In the genomic region with DNA sequence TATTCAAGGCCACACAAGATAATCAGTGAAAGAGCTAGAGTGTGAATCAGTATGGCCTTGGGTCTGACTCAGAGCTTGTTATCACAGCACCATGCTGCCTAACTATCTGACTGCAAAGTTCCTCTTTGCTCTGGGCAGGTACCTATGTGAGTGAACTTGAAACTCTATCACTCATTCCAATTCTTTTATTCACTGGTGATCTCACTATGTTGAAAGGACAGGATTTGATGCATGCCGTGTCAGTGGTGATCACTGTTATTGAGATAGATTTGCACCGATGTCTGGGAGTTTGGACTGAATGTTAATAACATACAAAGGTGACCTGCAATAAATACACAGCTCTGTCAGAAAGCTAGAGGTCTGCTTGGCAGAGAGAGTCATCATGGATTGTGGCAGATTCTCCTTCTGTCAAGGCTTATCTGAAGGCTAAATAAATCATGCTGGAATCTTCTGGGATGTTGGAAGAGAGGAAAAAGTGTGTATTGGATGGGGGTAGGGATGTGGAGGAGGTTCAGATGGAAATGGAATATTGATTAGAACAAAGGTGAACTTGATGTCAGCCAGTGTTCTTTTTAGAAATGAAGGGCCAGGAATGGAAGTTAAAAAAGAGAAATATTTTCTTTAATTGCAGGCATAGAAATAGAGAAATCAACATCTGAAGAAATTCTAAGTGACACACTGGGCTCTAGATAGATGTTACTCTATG, we compare ENCODE assay signal across 2 cellular contexts.
TF ChIP-seq lines count a peak whose summit lies in the region.

No MANE protein-coding gene starts in this region.

TF ChIP-seq in liver, 16 proteins besides CTCF, POLR2A, EP300 and RAD21:
- TF ChIP-seq HNF4A (conservative IDR thresholded peaks at IDR 0.05), result peak; percentile 47 to 60
- TF ChIP-seq RXRA (IDR thresholded peaks at IDR 0.05), result peak in 1 of 2 donors; percentile 18
- no peak for TF ChIP-seq NR2F2 (IDR thresholded peaks at IDR 0.05)
- TF ChIP-seq SP1 (IDR thresholded peaks at IDR 0.05), result peak; percentile 24
- TF ChIP-seq FOXA2 (IDR thresholded peaks at IDR 0.05), result no peak
- no peak for TF ChIP-seq REST (IDR thresholded peaks at IDR 0.05)

TF ChIP-seq in HepG2, 621 proteins besides CTCF, POLR2A, EP300 and RAD21:
- TF ChIP-seq ZC3H4 (CRISPR knock-in tag; IDR thresholded peaks at IDR 0.05; ENCODE audit: borderline replicate concordance) (no peak), ZNF607 (CRISPR knock-in tag; IDR thresholded peaks at IDR 0.05; ENCODE audit: borderline replicate concordance) (no peak), SMAD9 (CRISPR knock-in tag; IDR thresholded peaks at IDR 0.05) (no peak), ZBTB10 (CRISPR knock-in tag; IDR thresholded peaks at IDR 0.05; ENCODE audit: borderline replicate concordance) (no peak), KLF15 (CRISPR knock-in tag; IDR thresholded peaks at IDR 0.05; ENCODE audit: borderline replicate concordance) (no peak), FLYWCH1 (CRISPR knock-in tag; IDR thresholded peaks at IDR 0.05) (no peak), RARG (CRISPR knock-in tag; IDR thresholded peaks at IDR 0.05; ENCODE audit: low read depth) (no peak), HDAC1 (CRISPR knock-in tag; IDR thresholded peaks at IDR 0.05) (no peak), ZNF792 (CRISPR knock-in tag; IDR thresholded peaks at IDR 0.05) (no peak), ZNF280D (CRISPR knock-in tag; IDR thresholded peaks at IDR 0.05) (no peak), ZNF143 (CRISPR knock-in tag; IDR thresholded peaks at IDR 0.05) (no peak), HOXA5 (CRISPR knock-in tag; IDR thresholded peaks at IDR 0.05) (no peak), ZNF572 (CRISPR knock-in tag; IDR thresholded peaks at IDR 0.05) (no peak), ZBTB20 (CRISPR knock-in tag; IDR thresholded peaks at IDR 0.05; ENCODE audit: borderline replicate concordance, low read depth) (no peak), MAFK (conservative IDR thresholded peaks at IDR 0.05 in 1 of 2, IDR thresholded peaks at IDR 0.05 in 1 of 2; ENCODE audit: low read length in 2 of 2) (no peak), PITX1 (CRISPR knock-in tag; IDR thresholded peaks at IDR 0.05) (no peak), SAFB2 (CRISPR knock-in tag; IDR thresholded peaks at IDR 0.05; ENCODE audit: borderline replicate concordance, low read depth) (no peak), UBTF (CRISPR knock-in tag; IDR thresholded peaks at IDR 0.05) (no peak)
- TF ChIP-seq, protein P1, sequence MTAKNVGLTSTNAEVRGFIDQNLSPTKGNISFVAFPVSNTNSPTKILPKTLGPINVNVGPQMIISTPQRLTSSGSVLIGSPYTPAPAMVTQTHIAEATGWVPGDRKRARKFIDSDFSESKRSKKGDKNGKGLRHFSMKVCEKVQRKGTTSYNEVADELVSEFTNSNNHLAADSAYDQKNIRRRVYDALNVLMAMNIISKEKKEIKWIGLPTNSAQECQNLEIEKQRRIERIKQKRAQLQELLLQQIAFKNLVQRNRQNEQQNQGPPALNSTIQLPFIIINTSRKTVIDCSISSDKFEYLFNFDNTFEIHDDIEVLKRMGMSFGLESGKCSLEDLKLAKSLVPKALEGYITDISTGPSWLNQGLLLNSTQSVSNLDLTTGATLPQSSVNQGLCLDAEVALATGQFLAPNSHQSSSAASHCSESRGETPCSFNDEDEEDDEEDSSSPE (CRISPR knock-in tag; IDR thresholded peaks at IDR 0.05), result no peak
- TF ChIP-seq, protein P2, sequence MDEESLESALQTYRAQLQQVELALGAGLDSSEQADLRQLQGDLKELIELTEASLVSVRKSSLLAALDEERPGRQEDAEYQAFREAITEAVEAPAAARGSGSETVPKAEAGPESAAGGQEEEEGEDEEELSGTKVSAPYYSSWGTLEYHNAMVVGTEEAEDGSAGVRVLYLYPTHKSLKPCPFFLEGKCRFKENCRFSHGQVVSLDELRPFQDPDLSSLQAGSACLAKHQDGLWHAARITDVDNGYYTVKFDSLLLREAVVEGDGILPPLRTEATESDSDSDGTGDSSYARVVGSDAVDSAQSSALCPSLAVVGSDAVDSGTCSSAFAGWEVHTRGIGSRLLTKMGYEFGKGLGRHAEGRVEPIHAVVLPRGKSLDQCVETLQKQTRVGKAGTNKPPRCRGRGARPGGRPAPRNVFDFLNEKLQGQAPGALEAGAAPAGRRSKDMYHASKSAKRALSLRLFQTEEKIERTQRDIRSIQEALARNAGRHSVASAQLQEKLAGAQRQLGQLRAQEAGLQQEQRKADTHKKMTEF (CRISPR knock-in tag; IDR thresholded peaks at IDR 0.05), result no peak
